2 cellular contexts compared by ENCODE assay signal in the genomic region with DNA sequence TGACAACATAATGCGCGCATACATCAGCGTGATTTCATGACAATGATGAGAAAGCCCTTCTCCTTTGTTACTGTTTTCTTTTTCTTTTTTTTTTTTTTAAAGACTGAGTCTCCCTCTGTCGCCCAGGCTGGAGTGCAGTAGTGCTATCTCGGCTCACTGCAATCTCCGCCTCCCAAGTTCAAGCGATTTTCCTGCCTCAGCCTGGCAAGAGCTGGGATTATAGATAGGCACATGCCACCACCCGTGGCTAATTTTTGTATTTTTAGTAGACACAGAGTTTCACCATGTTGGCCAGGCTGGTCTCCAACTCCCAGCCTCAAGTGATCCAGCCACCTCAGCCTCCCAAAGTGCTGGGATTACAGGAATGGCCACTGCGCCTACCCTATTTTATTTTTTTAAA. TPM values are rescaled to one million over a fixed set of nuclear protein-coding genes. Genes with fewer than 3 reads are reported as not detected.
"Had no signal": no experiment of that assay in that cellular context is flagged by ENCODE, and none has a peak within 500 bp of the region (broad histone marks: within the 10 kb centered on the region; RNA-seq: fewer than 3 reads in every experiment).

No MANE protein-coding gene starts in this region.

RNA-seq across cellular contexts. Expression of gene SELPLG, which starts 20.9 kb away (rescaled TPM):
- total RNA-seq: HT-29, NCI-H460 had no signal

RNA-seq across cellular contexts. Expression of gene TMEM119, which starts 56.7 kb away (rescaled TPM):
- total RNA-seq: HT-29, NCI-H460 had no signal
